ENCODE assay signal across 18 cellular contexts in the genomic region with DNA sequence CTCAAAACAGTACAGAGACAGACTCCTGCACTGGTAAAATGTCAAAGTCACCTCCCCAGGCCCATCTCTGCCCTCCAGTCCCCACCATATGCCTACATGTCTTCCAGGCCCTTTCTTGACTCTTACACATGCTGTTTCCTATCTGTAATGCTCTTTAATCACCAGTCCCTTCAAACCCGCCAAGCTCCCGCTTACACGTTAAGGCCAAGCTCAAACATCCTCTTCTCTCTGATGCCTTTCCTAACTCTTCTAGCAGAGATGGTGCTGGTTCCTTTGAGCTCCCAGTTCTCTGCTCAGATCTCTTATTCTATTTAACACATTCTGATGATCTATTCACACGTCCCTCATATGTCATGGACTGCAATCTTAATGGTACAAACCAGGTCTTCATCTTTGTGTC. TPM values are rescaled to one million over a fixed set of nuclear protein-coding genes. Genes with fewer than 3 reads are reported as not detected.
DNase-seq lines count a peak whose midpoint lies in the region; ATAC-seq, FAIRE-seq and TF ChIP-seq lines count a peak whose summit lies in the region.
"Had no signal": no experiment of that assay in that cellular context is flagged by ENCODE, and none has a peak within 500 bp of the region (broad histone marks: within the 10 kb centered on the region; RNA-seq: fewer than 3 reads in every experiment).

No MANE protein-coding gene starts in this region.

- no peak for TF ChIP-seq POLR2A in HepG2 (IDR thresholded peaks at IDR 0.05; ENCODE audit: insufficient read depth in 1 of 2, low read depth in 2 of 2, low read length in 2 of 2)
- no peak for TF ChIP-seq POLR2A in right lobe of liver (IDR thresholded peaks at IDR 0.05)
- no peak for TF ChIP-seq POLR2A in upper lobe of left lung (IDR thresholded peaks at IDR 0.05)

- no peak overlapping the region for H2AFZ ChIP-seq in HepG2 (ENCODE audit: low read length)
- H2AFZ ChIP-seq in astrocyte (ENCODE audit: low read depth, low read length), result no peak overlapping the region

- peaks cover 5% of the 10 kb centered on the region for H3K27me3 Mint-ChIP-seq in astrocyte (ENCODE audit: low read depth, unreplicated experiment)
- no peaks in the 10 kb centered on the region for H3K27me3 Mint-ChIP-seq in osteocyte (ENCODE audit: unreplicated experiment)

- ATAC-seq in HepG2, result no peak
- ATAC-seq in right lobe of liver, result no peak
- ATAC-seq in lung (ENCODE audit: insufficient read depth, low FRiP score), result no peak
- ATAC-seq in upper lobe of left lung (ENCODE audit: low FRiP score in 2 of 2), result no peak
- ATAC-seq in HG02623 (IDR thresholded peaks at IDR 0.05; ENCODE audit: unreplicated experiment), result no peak

- H3K4me3 Mint-ChIP-seq in astrocyte (ENCODE audit: unreplicated experiment) (no peak overlapping the region), osteocyte (ENCODE audit: unreplicated experiment) (no peak overlapping the region)
- H3K4me3 Mint-ChIP-seq: CD4-positive, CD25-positive, alpha-beta regulatory T cell had no signal

- H3K27ac ChIP-seq in HepG2 (ENCODE audit: extremely low read length, insufficient read depth, low read length) (peak overlapping the region; percentile 43), right lobe of liver (no peak overlapping the region), astrocyte (ENCODE audit: low read depth, low read length) (no peak overlapping the region), lung (ENCODE audit: low read depth in 1 of 2, low read length in 1 of 2) (no peak overlapping the region), upper lobe of left lung (no peak overlapping the region)
- H3K27ac ChIP-seq: BLaER1 treated with 17β-estradiol and CSF1 and Interleukin-3, amounts not matched to agents 10 nM and 100 nM had no signal

- peaks cover 97% of the 10 kb centered on the region for H3K79me2 ChIP-seq in HepG2 (ENCODE audit: insufficient read depth, low read length)
- H3K79me2 ChIP-seq in astrocyte (ENCODE audit: insufficient read depth, low read length), result peaks cover 100% of the 10 kb centered on the region

- DNase-seq in HepG2 (ENCODE audit: low spot score), result no peak
- no peak for DNase-seq in right lobe of liver
- DNase-seq in astrocyte (ENCODE audit: low read depth), result no peak
- peak; percentile 20 for DNase-seq in lung (ENCODE audit: low spot score)
- DNase-seq in osteocyte (ENCODE audit: extremely low spot score, unreplicated experiment), result peak; percentile 48
- DNase-seq in upper lobe of left lung, result no peak
- DNase-seq in posterior cingulate gyrus, result no peak
- DNase-seq: ACHN; Calu3; CD4-positive, CD25-positive, alpha-beta regulatory T cell; DMS 273 treated with DMSO at 0.1 percent for 48 hours; DMS79 treated with DMSO at 0.1 percent for 48 hours; GF-D8; HCEC 1CT had no signal

- peak overlapping the region; percentile 36; the same call in 1 of the 2 replicates for H3K9ac ChIP-seq in HepG2 (ENCODE audit: insufficient read depth, low read depth, low read length)
- peak overlapping the region; percentile 7 for H3K9ac ChIP-seq in astrocyte (ENCODE audit: low read length)
- H3K9ac ChIP-seq: BLaER1 treated with 17β-estradiol and CSF1 and Interleukin-3, amounts not matched to agents 10 nM and 100 nM had no signal

- peak overlapping the region; percentile 96 for H3K4me2 ChIP-seq in HepG2 (ENCODE audit: low read depth, low read length)
- H3K4me2 ChIP-seq in astrocyte (ENCODE audit: low read length), result peak overlapping the region; percentile 28
- H3K4me2 ChIP-seq: BLaER1 treated with 17β-estradiol and CSF1 and Interleukin-3, amounts not matched to agents 10 nM and 100 nM had no signal

- TF ChIP-seq EP300 in HepG2 (IDR thresholded peaks at IDR 0.05; ENCODE audit: low read depth in 2 of 2, low read length in 2 of 2) (no peak), HepG2 (CRISPR knock-in tag; IDR thresholded peaks at IDR 0.05; ENCODE audit: borderline replicate concordance) (no peak), upper lobe of left lung (IDR thresholded peaks at IDR 0.05) (no peak)

- FAIRE-seq in HepG2 (lab: Jason Lieb, UNC) (no peak), astrocyte (lab: Jason Lieb, UNC) (no peak)
- FAIRE-seq: GM19239 had no signal

- H3K27ac Mint-ChIP-seq in astrocyte (ENCODE audit: unreplicated experiment) (no peak overlapping the region), osteocyte (ENCODE audit: unreplicated experiment) (no peak overlapping the region)
- H3K27ac Mint-ChIP-seq: CD4-positive, CD25-positive, alpha-beta regulatory T cell had no signal

- no peaks in the 10 kb centered on the region for H3K9me3 ChIP-seq in HepG2 (ENCODE audit: low read length)
- no peaks in the 10 kb centered on the region for H3K9me3 ChIP-seq in right lobe of liver
- H3K9me3 ChIP-seq in astrocyte (ENCODE audit: insufficient read depth, low read depth, low read length), result no peaks in the 10 kb centered on the region
- H3K9me3 ChIP-seq in lung (ENCODE audit: control insufficient read depth in 2 of 2, insufficient read depth in 1 of 2, low read length in 1 of 2), result no peaks in the 10 kb centered on the region
- no peaks in the 10 kb centered on the region for H3K9me3 ChIP-seq in upper lobe of left lung

- H4K20me1 ChIP-seq in HepG2 (ENCODE audit: insufficient read depth, low read length) (peaks cover 34% of the 10 kb centered on the region), astrocyte (ENCODE audit: insufficient read depth, low read length) (peaks cover 83% of the 10 kb centered on the region)
- H4K20me1 ChIP-seq: BLaER1 treated with 17β-estradiol and CSF1 and Interleukin-3, amounts not matched to agents 10 nM and 100 nM had no signal

- H3K36me3 ChIP-seq in HepG2 (replicated peaks in 1 of 2; ENCODE audit: control insufficient read depth in 1 of 2, insufficient read depth in 2 of 2, low read length in 2 of 2), result peaks cover 10 to 38% of the 10 kb centered on the region in 2 experiments
- H3K36me3 ChIP-seq in right lobe of liver, result no peaks in the 10 kb centered on the region
- peaks cover 16% of the 10 kb centered on the region for H3K36me3 ChIP-seq in astrocyte (ENCODE audit: insufficient read depth, low read length)
- no peaks in the 10 kb centered on the region for H3K36me3 ChIP-seq in lung (ENCODE audit: control insufficient read depth in 2 of 2, insufficient read depth in 2 of 2, low read length in 2 of 2)
- no peaks in the 10 kb centered on the region for H3K36me3 ChIP-seq in upper lobe of left lung
- H3K36me3 ChIP-seq: BLaER1 treated with 17β-estradiol and CSF1 and Interleukin-3, amounts not matched to agents 10 nM and 100 nM had no signal

- POLR2A ChIA-PET in HepG2 (lab: Yijun Ruan, JAX), result interaction anchor here (0.9 to 3.7 kb wide), 9 partner anchors 8 to 53 kb away, joined by 3 to 17 read pairs (median 7); no protein-coding TSS in a partner anchor

- H3K36me3 Mint-ChIP-seq in astrocyte (ENCODE audit: low read depth, unreplicated experiment) (peaks cover 16% of the 10 kb centered on the region), osteocyte (ENCODE audit: unreplicated experiment) (peaks cover 8% of the 10 kb centered on the region)
- H3K36me3 Mint-ChIP-seq: CD4-positive, CD25-positive, alpha-beta regulatory T cell had no signal

- H3K4me1 ChIP-seq in HepG2 (ENCODE audit: insufficient read depth, low read length), result peaks cover 86% of the 10 kb centered on the region
- H3K4me1 ChIP-seq in right lobe of liver, result peaks cover 0 to 3% (median 0%) of the 10 kb centered on the region in 4 donors
- peaks cover 41% of the 10 kb centered on the region for H3K4me1 ChIP-seq in astrocyte (ENCODE audit: insufficient read depth, low read length)
- peaks cover 0 to 2% of the 10 kb centered on the region in 2 donors for H3K4me1 ChIP-seq in lung (ENCODE audit: control insufficient read depth in 2 of 2, insufficient read depth in 2 of 2, low read length in 2 of 2)
- peaks cover 0 to 28% (median 10%) of the 10 kb centered on the region in 4 donors for H3K4me1 ChIP-seq in upper lobe of left lung

- in situ Hi-C loops in HepG2 (cut with HindIII; ENCODE audit: extremely low pct_ligation_motif_present, low pct_unique_long_range_greater_than_20kb), result loop anchor here (10.0 kb wide), 1 partner anchor 49 kb away; no protein-coding TSS in a partner anchor

- intact Hi-C loops in HepG2 (cut with micrococcal nuclease; ENCODE audit: unreplicated experiment) (no loop called here), right lobe of liver (cut with DNase I) (no loop called here), posterior cingulate gyrus (cut with DNase I) (no loop called here)

- CTCF ChIA-PET in HepG2 (lab: Yijun Ruan, JAX; ENCODE audit: low intra/inter-chr PET ratio, low total read pairs), result no interaction called here

- no peak for TF ChIP-seq RAD21 in HepG2 (CRISPR knock-in tag; IDR thresholded peaks at IDR 0.05)

- WGBS in HepG2 (ENCODE audit: low lambda C conversion rate), result 82% methylated on average over 4 of the region's 4 CpGs
- 94% methylated on average over 4 of the region's 4 CpGs for whole genome bisulfite sequencing in right lobe of liver (ENCODE audit: insufficient coverage, low coverage, low lambda C conversion rate, missing lambda C conversion rate)
- 83 to 89% methylated on average over 4 of the region's 4 CpGs for whole genome bisulfite sequencing in lung, 2 donors
- WGBS in upper lobe of left lung, 2 donors, result 83 to 91% methylated on average over 4 of the region's 4 CpGs

- no TSS peak for BruUV-seq in HepG2 (replicated peaks; lab: Mats Ljungman, UMichigan)

- H3K4me1 Mint-ChIP-seq in astrocyte (ENCODE audit: low read depth, unreplicated experiment), result peaks cover 14% of the 10 kb centered on the region
- peaks cover 42% of the 10 kb centered on the region for H3K4me1 Mint-ChIP-seq in osteocyte (ENCODE audit: unreplicated experiment)

- TF ChIP-seq CTCF in HepG2 (CRISPR knock-in tag; IDR thresholded peaks at IDR 0.05) (no peak), right lobe of liver (IDR thresholded peaks at IDR 0.05) (no peak), astrocyte (IDR thresholded peaks at IDR 0.05; ENCODE audit: insufficient read depth, low read depth, low read length) (no peak), lung (IDR thresholded peaks at IDR 0.05; ENCODE audit: control extremely low read depth, extremely low read depth) (no peak), osteocyte (IDR thresholded peaks at IDR 0.05) (no peak), upper lobe of left lung (IDR thresholded peaks at IDR 0.05) (no peak)

- H3K27me3 ChIP-seq in HepG2 (ENCODE audit: control insufficient read depth in 1 of 2, insufficient read depth in 2 of 2, low read length in 2 of 2) (no peaks in the 10 kb centered on the region; a peak in 1 of 5 replicates), right lobe of liver (no peaks in the 10 kb centered on the region), astrocyte (ENCODE audit: insufficient read depth, low read length) (no peaks in the 10 kb centered on the region), lung (ENCODE audit: control insufficient read depth, insufficient read depth) (no peaks in the 10 kb centered on the region), upper lobe of left lung (peaks cover 0 to under 1% (median 0%) of the 10 kb centered on the region in 4 donors)

- H3K9me3 Mint-ChIP-seq in astrocyte (ENCODE audit: unreplicated experiment) (peaks cover 2% of the 10 kb centered on the region), osteocyte (ENCODE audit: unreplicated experiment) (no peaks in the 10 kb centered on the region)

- H3K4me3 ChIP-seq in HepG2 (replicated peaks in 1 of 3; ENCODE audit: insufficient read depth in 1 of 3, low read depth in 2 of 3, low read length in 3 of 3), result peak overlapping the region; percentile 3 to 45 (median 13); a peak in 4 of 6 replicates
- no peak overlapping the region for H3K4me3 ChIP-seq in right lobe of liver
- no peak overlapping the region for H3K4me3 ChIP-seq in astrocyte (ENCODE audit: insufficient read depth, low read depth, low read length)
- H3K4me3 ChIP-seq in lung, result no peak overlapping the region
- no peak overlapping the region for H3K4me3 ChIP-seq in upper lobe of left lung
- H3K4me3 ChIP-seq: BLaER1 treated with 17β-estradiol and CSF1 and Interleukin-3, amounts not matched to agents 10 nM and 100 nM had no signal

RNA-seq across cellular contexts. Expression of gene EVA1A, which starts 5.0 kb away (rescaled TPM):
- total RNA-seq in HepG2 (2016; rRNA removed; fragmentation: Illumina TruSeq; extraction: Trizol) (55.9 and 57.8 TPM in 2 replicates), right lobe of liver (100 to 1,000 TPM in 2 of 6 experiments, 10 to 100 TPM in 4; 30.6 to 125 (median 74.5) TPM), astrocyte (19.0 and 28.6 TPM in 2 replicates), lung (10 to 100 TPM; 35.8 to 51.3 TPM), osteocyte (30.7 and 33.5 TPM in 2 replicates), upper lobe of left lung (10 to 100 TPM; 30.4 to 96.9 (median 55.0) TPM)
- 25.1 and 29.0 TPM in 2 replicates for total RNA-seq in HepG2 (2016; cell fraction: cytosol; rRNA removed; fragmentation: Illumina TruSeq; extraction: Trizol; ENCODE audit: low read depth)
- total RNA-seq in HepG2 (2016; cell fraction: insoluble cytoplasmic fraction; rRNA removed; fragmentation: Illumina TruSeq; extraction: Trizol), result 52.7 and 57.5 TPM in 2 replicates
- 48.2 and 58.4 TPM in 2 replicates for total RNA-seq in HepG2 (2016; cell fraction: membrane; rRNA removed; fragmentation: Illumina TruSeq; extraction: Trizol)
- 46.1 and 58.2 TPM in 2 replicates for total RNA-seq in HepG2 (2016; cell fraction: nucleus; rRNA removed; fragmentation: Illumina TruSeq; extraction: Trizol)
- polyA plus RNA-seq in HepG2 (2011; rRNA removed) (57.5 and 65.4 TPM in 2 replicates), lung (100 to 1,000 TPM in 1 of 2 donors, 10 to 100 TPM in 1; 30.1 to 102 TPM)
- 53.6 and 68.8 TPM in 2 replicates for polyA plus RNA-seq in HepG2 (2011; cell fraction: cytosol; rRNA removed)
- 77.6 and 80.4 TPM in 2 replicates for polyA plus RNA-seq in HepG2 (2011; cell fraction: nucleus; rRNA removed)
- polyA plus RNA-seq in HepG2 (2012), result 44.8 and 48.8 TPM in 2 replicates
- polyA plus RNA-seq in HepG2 (2016; cell fraction: cytosol; fragmentation: Illumina TruSeq; extraction: Trizol; ENCODE audit: low read depth), result 23.6 and 36.8 TPM in 2 replicates
- polyA plus RNA-seq in HepG2 (2016; cell fraction: insoluble cytoplasmic fraction; fragmentation: Illumina TruSeq; extraction: Trizol; ENCODE audit: low read depth), result 46.2 and 49.2 TPM in 2 replicates
- 37.8 and 44.2 TPM in 2 replicates for polyA plus RNA-seq in HepG2 (2016; cell fraction: membrane; fragmentation: Illumina TruSeq; extraction: Trizol; ENCODE audit: low read depth)
- polyA plus RNA-seq in HepG2 (2016; cell fraction: nucleus; fragmentation: Illumina TruSeq; extraction: Trizol; ENCODE audit: insufficient read depth, low read depth), result 60.9 and 62.0 TPM in 2 replicates
- 186 TPM in 1 of 2 replicates, not detected in the other for polyA minus RNA-seq in HepG2 (2011; rRNA and poly(A)+ RNA removed; ENCODE audit: low replicate concordance)
- 51.4 TPM in 2 replicates for polyA minus RNA-seq in HepG2 (2011; cell fraction: cytosol; rRNA and poly(A)+ RNA removed)
- polyA minus RNA-seq in HepG2 (2011; cell fraction: nucleus; rRNA and poly(A)+ RNA removed), result 70.1 and 71.3 TPM in 2 replicates
- total RNA-seq: Calu3; CD4-positive, CD25-positive, alpha-beta regulatory T cell; HT-29 had no signal
- polyA plus RNA-seq: CD4-positive, CD25-positive, alpha-beta regulatory T cell had no signal

Comparison
In these comparisons a context has a peak if more than half of its experiments do, and no peak if none do; other contexts are left out.
1. H3K4me3 ChIP-seq: peak in HepG2 (3 of 3); none in right lobe of liver (0 of 3), astrocyte (single experiment), lung (single experiment) and upper lobe of left lung (0 of 4).
2. DNase-seq: peak in lung (single experiment) and osteocyte (single experiment); none in HepG2 (single experiment), right lobe of liver (0 of 3), astrocyte (single experiment), upper lobe of left lung (0 of 2) and posterior cingulate gyrus (0 of 10).